11 cellular contexts compared by ENCODE assay signal in genomic region chr14:105197274-105197673, GRCh38. TPM values are rescaled to one million over a fixed set of nuclear protein-coding genes. Genes with fewer than 3 reads are reported as not detected.
DNase-seq lines count a peak whose midpoint lies in the region; ATAC-seq, FAIRE-seq and TF ChIP-seq lines count a peak whose summit lies in the region.
"Had no signal": no experiment of that assay in that cellular context is flagged by ENCODE, and none has a peak within 500 bp of the region (broad histone marks: within the 10 kb centered on the region; RNA-seq: fewer than 3 reads in every experiment).

No MANE protein-coding gene starts in this region.

- H3K27me3 ChIP-seq in GM12878 (replicated peaks in 1 of 2; ENCODE audit: control insufficient read depth in 2 of 2, insufficient read depth in 2 of 2, low read length in 1 of 2) = peaks cover 5 to 13% of the 10 kb centered on the region in 2 experiments; a peak in 3 of 4 replicates
- no peaks in the 10 kb centered on the region for H3K27me3 ChIP-seq in thyroid gland
- no peaks in the 10 kb centered on the region for H3K27me3 ChIP-seq in endodermal cell (ENCODE audit: control insufficient read depth, insufficient read depth, low read length, poor library complexity, severe bottlenecking)

- SMC1A ChIA-PET in GM12878 (lab: Charles Lee; ENCODE audit: uncharacterized antibody, unreplicated experiment) = no interaction called here

- intact Hi-C loops in activated naive CD4-positive, alpha-beta T cell treated with anti-CD3 and anti-CD28 coated beads for 36 hours (cut with micrococcal nuclease) = no loop called here
- intact Hi-C loops in GM12878 (cut with micrococcal nuclease; ENCODE audit: unreplicated experiment) = no loop called here
- intact Hi-C loops in thyroid gland (cut with DNase I) = no loop called here

- H4K20me1 ChIP-seq in GM12878 (ENCODE audit: control insufficient read depth, insufficient read depth) = no peaks in the 10 kb centered on the region

- TF ChIP-seq EP300 in GM12878 (IDR thresholded peaks at IDR 0.05; ENCODE audit: borderline replicate concordance in 1 of 2, control insufficient read depth in 1 of 2, low read depth in 2 of 2, low read length in 2 of 2) = no peak

- H3K79me2 ChIP-seq in GM12878 (ENCODE audit: control insufficient read depth, insufficient read depth, low read length) = no peaks in the 10 kb centered on the region

- peak; percentile 54 for DNase-seq in activated naive CD4-positive, alpha-beta T cell treated with anti-CD3 and anti-CD28 coated beads for 36 hours
- no peak for DNase-seq in activated naive CD4-positive, alpha-beta T cell treated with anti-CD3 and anti-CD28 coated beads, Interleukin-2, amount 50 U/mL, for 72 hours (ENCODE audit: low spot score in 2 of 2)
- DNase-seq in GM12878 (ENCODE audit: low read depth, low spot score) (no peak), hepatic stellate cell (ENCODE audit: low spot score) (peak; percentile 63), thyroid gland (peak in 1 of 2 donors; percentile 41), T1000 (lab: John Stamatoyannopoulos, UW) (no peak), endodermal cell (no peak)
- DNase-seq: activated T-cell treated with anti-CD3 and anti-CD28 coated beads for 4 hours, mucosa of descending colon, SJCRH30 had no signal

- no peak for TF ChIP-seq CTCF in GM12878 (IDR thresholded peaks at IDR 0.05 in 2 of 3, conservative IDR thresholded peaks at IDR 0.05 in 1 of 3; ENCODE audit: control insufficient read depth in 2 of 3, extremely low read depth in 1 of 3, insufficient read depth in 1 of 3, low read depth in 3 of 3, low read length in 3 of 3)
- TF ChIP-seq CTCF in thyroid gland (IDR thresholded peaks at IDR 0.05) = no peak
- no peak for TF ChIP-seq CTCF in endodermal cell (conservative IDR thresholded peaks at IDR 0.05)

- CTCF ChIA-PET in activated naive CD4-positive, alpha-beta T cell treated with anti-CD3 and anti-CD28 coated beads for 36 hours (lab: Charles Lee) = no interaction called here
- CTCF ChIA-PET in GM12878 (lab: Yijun Ruan, JAX) = no interaction called here

- no peak for FAIRE-seq in GM12878 (lab: Jason Lieb, UNC)

- H3K4me1 ChIP-seq in GM12878 (ENCODE audit: control insufficient read depth, insufficient read depth, low read length) (peaks cover 17% of the 10 kb centered on the region), thyroid gland (peaks cover 9 to 52% of the 10 kb centered on the region in 2 donors), endodermal cell (ENCODE audit: control insufficient read depth, insufficient read depth, low read length) (peaks cover 13% of the 10 kb centered on the region)

- peaks cover 31% of the 10 kb centered on the region for H3K27me3 Mint-ChIP-seq in activated naive CD4-positive, alpha-beta T cell treated with anti-CD3 and anti-CD28 coated beads for 36 hours (ENCODE audit: low read depth)
- peaks cover 23% of the 10 kb centered on the region for H3K27me3 Mint-ChIP-seq in endodermal cell (ENCODE audit: insufficient read depth)

- H3K27ac Mint-ChIP-seq in activated naive CD4-positive, alpha-beta T cell treated with anti-CD3 and anti-CD28 coated beads for 36 hours = no peak overlapping the region
- H3K27ac Mint-ChIP-seq in activated naive CD4-positive, alpha-beta T cell treated with anti-CD3 and anti-CD28 coated beads, Interleukin-2, amount 50 U/mL, for 72 hours = no peak overlapping the region
- H3K27ac Mint-ChIP-seq in endodermal cell = no peak overlapping the region

- TF ChIP-seq POLR2A in GM12878 (IDR thresholded peaks at IDR 0.05; ENCODE audit: low read depth, low read length) (no peak), thyroid gland (IDR thresholded peaks at IDR 0.05) (no peak)

- WGBS in GM12878 (ENCODE audit: insufficient coverage, insufficient replicate concordance, low lambda C conversion rate, missing lambda C conversion rate) = 8% methylated on average over 11 of the region's 11 CpGs
- WGBS in thyroid gland, 2 donors = 2 to 12% methylated on average over 8 to 9 of the region's 11 CpGs
- 37 to 66% methylated on average over 8 to 11 of the region's 11 CpGs for WGBS in endodermal cell (ENCODE audit: insufficient coverage in 1 of 2, insufficient read length in 1 of 2), 2 experiments

- H3K9ac ChIP-seq in GM12878 (ENCODE audit: control insufficient read depth, insufficient read depth, low read length) = no peak overlapping the region
- no peak overlapping the region for H3K9ac ChIP-seq in endodermal cell (ENCODE audit: extremely low read depth, low read length, poor library complexity, severe bottlenecking)

- in situ Hi-C loops in GM12878 (cut with MboI) = no loop called here

- no peak overlapping the region for H3K27ac ChIP-seq in GM12878 (ENCODE audit: control insufficient read depth, insufficient read depth)
- peak overlapping the region in 2 of 3 donors; percentile 53 to 61 for H3K27ac ChIP-seq in thyroid gland
- H3K27ac ChIP-seq in endodermal cell (ENCODE audit: low read depth, low read length) = no peak overlapping the region
- H3K27ac ChIP-seq: SJCRH30 had no signal

- no peaks in the 10 kb centered on the region for H3K36me3 ChIP-seq in GM12878 (ENCODE audit: control insufficient read depth in 2 of 2, insufficient read depth in 2 of 2, low read length in 1 of 2)
- H3K36me3 ChIP-seq in thyroid gland = no peaks in the 10 kb centered on the region
- no peaks in the 10 kb centered on the region for H3K36me3 ChIP-seq in endodermal cell (ENCODE audit: control insufficient read depth, insufficient read depth, low read length)
- H3K36me3 ChIP-seq: SJCRH30 had no signal

- H2AFZ ChIP-seq in GM12878 (ENCODE audit: control insufficient read depth, low read depth, low read length) = no peak overlapping the region

- no peak overlapping the region for H3K4me3 Mint-ChIP-seq in activated naive CD4-positive, alpha-beta T cell treated with anti-CD3 and anti-CD28 coated beads for 36 hours
- H3K4me3 Mint-ChIP-seq in endodermal cell = no peak overlapping the region

- no peaks in the 10 kb centered on the region for H3K9me3 Mint-ChIP-seq in activated naive CD4-positive, alpha-beta T cell treated with anti-CD3 and anti-CD28 coated beads for 36 hours
- H3K9me3 Mint-ChIP-seq in activated naive CD4-positive, alpha-beta T cell treated with anti-CD3 and anti-CD28 coated beads, Interleukin-2, amount 50 U/mL, for 72 hours = no peaks in the 10 kb centered on the region
- no peaks in the 10 kb centered on the region for H3K9me3 Mint-ChIP-seq in endodermal cell

- no peak for TF ChIP-seq RAD21 in GM12878 (IDR thresholded peaks at IDR 0.05; ENCODE audit: insufficient read depth, low read depth, low read length)

- H3K36me3 Mint-ChIP-seq in activated naive CD4-positive, alpha-beta T cell treated with anti-CD3 and anti-CD28 coated beads for 36 hours (ENCODE audit: low read depth) = no peaks in the 10 kb centered on the region
- H3K36me3 Mint-ChIP-seq in activated naive CD4-positive, alpha-beta T cell treated with anti-CD3 and anti-CD28 coated beads, Interleukin-2, amount 50 U/mL, for 72 hours = no peaks in the 10 kb centered on the region
- no peaks in the 10 kb centered on the region for H3K36me3 Mint-ChIP-seq in endodermal cell (ENCODE audit: low read depth)

- BruUV-seq in GM12878 (replicated peaks; lab: Mats Ljungman, UMichigan) = no TSS peak

- RAD21 ChIA-PET in GM12878 (lab: Charles Lee; ENCODE audit: unreplicated experiment) = no interaction called here

- no peak overlapping the region for H3K4me3 ChIP-seq in GM12878
- no peak overlapping the region for H3K4me3 ChIP-seq in thyroid gland (replicated peaks in 1 of 3)
- H3K4me3 ChIP-seq in endodermal cell (ENCODE audit: low read length) = no peak overlapping the region
- H3K4me3 ChIP-seq: mucosa of descending colon had no signal

- H3K4me2 ChIP-seq in GM12878 (ENCODE audit: control insufficient read depth, insufficient read depth) = no peak overlapping the region

- H3K9me3 ChIP-seq in GM12878 (replicated peaks; ENCODE audit: control insufficient read depth, insufficient read depth, low read length) = no peaks in the 10 kb centered on the region
- H3K9me3 ChIP-seq in thyroid gland = no peaks in the 10 kb centered on the region
- no peaks in the 10 kb centered on the region for H3K9me3 ChIP-seq in endodermal cell (ENCODE audit: control insufficient read depth, low read length)
- H3K9me3 ChIP-seq: mucosa of descending colon, SJCRH30 had no signal

- ATAC-seq in activated naive CD4-positive, alpha-beta T cell treated with anti-CD3 and anti-CD28 coated beads, Interleukin-2, amount 50 U/mL, for 72 hours = no peak
- ATAC-seq in GM12878 (peak; percentile 40), HG02870 (IDR thresholded peaks at IDR 0.05; ENCODE audit: unreplicated experiment) (no peak)
- ATAC-seq: mucosa of descending colon had no signal

- POLR2A ChIA-PET in GM12878 (lab: Charles Lee) = no interaction called here

- peaks cover 37% of the 10 kb centered on the region for H3K4me1 Mint-ChIP-seq in activated naive CD4-positive, alpha-beta T cell treated with anti-CD3 and anti-CD28 coated beads for 36 hours (ENCODE audit: low read depth)
- peaks cover 7% of the 10 kb centered on the region for H3K4me1 Mint-ChIP-seq in endodermal cell

RNA-seq across cellular contexts. Expression of gene NUDT14, which starts 16.2 kb away (rescaled TPM):
- total RNA-seq in activated naive CD4-positive, alpha-beta T cell treated with anti-CD3 and anti-CD28 coated beads for 36 hours = 10 to 100 TPM; 12.0 to 15.8 TPM
- 10 to 100 TPM; 20.0 to 22.6 TPM for total RNA-seq in activated naive CD4-positive, alpha-beta T cell treated with anti-CD3 and anti-CD28 coated beads, Interleukin-2, amount 50 U/mL, for 72 hours
- 4.4 and 4.6 TPM in 2 replicates for total RNA-seq in GM12878 (2013; cell fraction: nucleolus; rRNA removed)
- total RNA-seq in GM12878 (2014; rRNA removed) (4.3 and 5.0 TPM in 2 replicates), GM12878 (2014; rRNA removed; fragmentation: Illumina TruSeq; extraction: Trizol) (1.1 and 2.4 TPM in 2 replicates), GM12878 (2021) (5.4 and 6.4 TPM in 2 replicates), thyroid gland (10 to 100 TPM; 15.2 to 29.1 (median 20.1) TPM), endodermal cell (10 to 100 TPM; 43.4 to 59.5 TPM)
- polyA plus RNA-seq in GM12878 (2011; ENCODE audit: low read depth) = 0.73 TPM
- polyA plus RNA-seq in GM12878 (2011; rRNA removed) (1.8 and 4.4 TPM in 2 replicates), GM12878 (2014; fragmentation: Illumina TruSeq; extraction: Trizol) (0.62 TPM in 1 of 2 replicates, not detected in the other), GM12878 (2014; fragmentation: Nextera tagmentation; extraction: Ambion mirVana) (under 1 TPM in 1 of 2 experiments, not detected in 1; 0.86 TPM), GM12878 (2014; rRNA removed) (5.3 and 6.2 TPM in 2 replicates), GM12878 (2016; fragmentation: Nextera tagmentation; extraction: Ambion mirVana) (1 to 10 TPM; 4.0 to 6.8 TPM)
- 5.8 and 7.9 TPM in 2 replicates for polyA plus RNA-seq in GM12878 (2011; cell fraction: cytosol; rRNA removed)
- polyA plus RNA-seq in GM12878 (2011; cell fraction: nucleus; rRNA removed) = 10.6 and 14.3 TPM in 2 replicates
- 5.3 and 5.9 TPM in 2 replicates for polyA plus RNA-seq in GM12878 (2012)
- polyA minus RNA-seq in GM12878 (2011; rRNA and poly(A)+ RNA removed) = 1.4 and 2.7 TPM in 2 replicates
- polyA minus RNA-seq in GM12878 (2011; cell fraction: cytosol; rRNA and poly(A)+ RNA removed) = 1.8 and 2.9 TPM in 2 replicates
- polyA minus RNA-seq in GM12878 (2011; cell fraction: nucleus; rRNA and poly(A)+ RNA removed) = 1.1 and 1.2 TPM in 2 replicates
- 20.9 TPM for polyA plus RNA-seq in endodermal cell (2013, experiment 1 of 2)
- polyA plus RNA-seq in endodermal cell (2013, experiment 2 of 2) = 20.4 TPM

RNA-seq across cellular contexts. Expression of gene JAG2, which starts 28.7 kb away (rescaled TPM):
- total RNA-seq in activated naive CD4-positive, alpha-beta T cell treated with anti-CD3 and anti-CD28 coated beads for 36 hours = 1 to 10 TPM; 2.9 to 3.6 TPM
- total RNA-seq in activated naive CD4-positive, alpha-beta T cell treated with anti-CD3 and anti-CD28 coated beads, Interleukin-2, amount 50 U/mL, for 72 hours = 10 to 100 TPM in 1 of 2 donors, 1 to 10 TPM in 1; 4.3 to 10.5 TPM
- 0.81 and 0.95 TPM in 2 replicates for total RNA-seq in GM12878 (2013; cell fraction: nucleolus; rRNA removed)
- total RNA-seq in GM12878 (2014; rRNA removed) = 0.06 TPM in 1 of 2 replicates, not detected in the other
- not detected in 2 replicates for total RNA-seq in GM12878 (2014; rRNA removed; fragmentation: Illumina TruSeq; extraction: Trizol)
- total RNA-seq in GM12878 (2021) = 0.10 and 0.19 TPM in 2 replicates
- polyA plus RNA-seq in GM12878 (2011; ENCODE audit: low read depth) = 0.09 TPM
- polyA plus RNA-seq in GM12878 (2011; rRNA removed) = 0.05 TPM in 1 of 2 replicates, not detected in the other
- polyA plus RNA-seq in GM12878 (2011; cell fraction: cytosol; rRNA removed) = 0.07 and 0.10 TPM in 2 replicates
- polyA plus RNA-seq in GM12878 (2011; cell fraction: nucleus; rRNA removed) = 0.45 and 0.73 TPM in 2 replicates
- 1.00 and 1.0 TPM in 2 replicates for polyA plus RNA-seq in GM12878 (2012)
- not detected in 2 replicates for polyA plus RNA-seq in GM12878 (2014; fragmentation: Illumina TruSeq; extraction: Trizol)
- polyA plus RNA-seq in GM12878 (2014; fragmentation: Nextera tagmentation; extraction: Ambion mirVana) = not detected
- 0.09 and 0.14 TPM in 2 replicates for polyA plus RNA-seq in GM12878 (2014; rRNA removed)
- polyA plus RNA-seq in GM12878 (2016; fragmentation: Nextera tagmentation; extraction: Ambion mirVana) = under 1 TPM in 1 of 2 experiments, not detected in 1; 0.04 TPM
- 0.67 TPM in 1 of 2 replicates, not detected in the other for polyA minus RNA-seq in GM12878 (2011; rRNA and poly(A)+ RNA removed)
- 0.31 TPM in 1 of 2 replicates, not detected in the other for polyA minus RNA-seq in GM12878 (2011; cell fraction: cytosol; rRNA and poly(A)+ RNA removed)
- 0.24 and 0.57 TPM in 2 replicates for polyA minus RNA-seq in GM12878 (2011; cell fraction: nucleus; rRNA and poly(A)+ RNA removed)
- total RNA-seq in thyroid gland = 10 to 100 TPM in 1 of 4 donors, 1 to 10 TPM in 3; 3.9 to 10.7 (median 5.2) TPM
- total RNA-seq in endodermal cell = 1 to 10 TPM; 6.4 TPM
- polyA plus RNA-seq in endodermal cell (2013, experiment 1 of 2) = 9.1 TPM
- polyA plus RNA-seq in endodermal cell (2013, experiment 2 of 2) = 5.2 TPM

RNA-seq across cellular contexts. Expression of gene BTBD6, which starts 51.1 kb away (rescaled TPM):
- 10 to 100 TPM; 24.6 to 25.6 TPM for total RNA-seq in activated naive CD4-positive, alpha-beta T cell treated with anti-CD3 and anti-CD28 coated beads for 36 hours
- total RNA-seq in activated naive CD4-positive, alpha-beta T cell treated with anti-CD3 and anti-CD28 coated beads, Interleukin-2, amount 50 U/mL, for 72 hours = 10 to 100 TPM; 15.9 to 22.8 TPM
- 7.0 and 8.1 TPM in 2 replicates for total RNA-seq in GM12878 (2013; cell fraction: nucleolus; rRNA removed)
- total RNA-seq in GM12878 (2014; rRNA removed) (33.4 and 36.0 TPM in 2 replicates), GM12878 (2014; rRNA removed; fragmentation: Illumina TruSeq; extraction: Trizol) (18.6 and 20.8 TPM in 2 replicates), GM12878 (2021) (26.2 and 26.4 TPM in 2 replicates), thyroid gland (10 to 100 TPM; 35.9 to 58.2 (median 44.2) TPM), endodermal cell (10 to 100 TPM; 21.8 to 26.9 TPM)
- polyA plus RNA-seq in GM12878 (2011; ENCODE audit: low read depth) = 8.5 TPM
- polyA plus RNA-seq in GM12878 (2011; rRNA removed) (8.4 and 13.8 TPM in 2 replicates), GM12878 (2014; fragmentation: Illumina TruSeq; extraction: Trizol) (6.2 and 17.8 TPM in 2 replicates), GM12878 (2014; fragmentation: Nextera tagmentation; extraction: Ambion mirVana) (1 to 10 TPM; 3.6 to 9.8 TPM), GM12878 (2014; rRNA removed) (36.5 and 42.0 TPM in 2 replicates), GM12878 (2016; fragmentation: Nextera tagmentation; extraction: Ambion mirVana) (1 to 10 TPM; 1.4 to 2.1 TPM)
- polyA plus RNA-seq in GM12878 (2011; cell fraction: cytosol; rRNA removed) = 15.8 and 22.1 TPM in 2 replicates
- polyA plus RNA-seq in GM12878 (2011; cell fraction: nucleus; rRNA removed) = 41.5 and 42.8 TPM in 2 replicates
- polyA plus RNA-seq in GM12878 (2012) = 13.7 and 15.0 TPM in 2 replicates
- polyA minus RNA-seq in GM12878 (2011; rRNA and poly(A)+ RNA removed) = 8.6 and 14.2 TPM in 2 replicates
- polyA minus RNA-seq in GM12878 (2011; cell fraction: cytosol; rRNA and poly(A)+ RNA removed) = 5.3 and 7.5 TPM in 2 replicates
- 6.0 and 8.9 TPM in 2 replicates for polyA minus RNA-seq in GM12878 (2011; cell fraction: nucleus; rRNA and poly(A)+ RNA removed)
- polyA plus RNA-seq in endodermal cell (2013, experiment 1 of 2) = 29.0 TPM
- 27.7 TPM for polyA plus RNA-seq in endodermal cell (2013, experiment 2 of 2)
- total RNA-seq: SJCRH30 had no signal

Comparison
In these comparisons a context has a peak if more than half of its experiments do, and no peak if none do; other contexts are left out.
1. DNase-seq: peak in activated naive CD4-positive, alpha-beta T cell treated with anti-CD3 and anti-CD28 coated beads for 36 hours (single experiment) and hepatic stellate cell (single experiment); none in activated naive CD4-positive, alpha-beta T cell treated with anti-CD3 and anti-CD28 coated beads, Interleukin-2, amount 50 U/mL, for 72 hours (0 of 2), GM12878 (single experiment), T1000 (single experiment) and endodermal cell (single experiment).
2. H3K27ac ChIP-seq: peak in thyroid gland (2 of 3); none in GM12878 (single experiment) and endodermal cell (single experiment).